Comparison of ENCODE assay signal across 1 cellular context in genomic region chr16:50469744-50470301, GRCh38.
TF ChIP-seq lines count a peak whose summit lies in the region.

No MANE protein-coding gene starts in this region.

TF ChIP-seq in HepG2, 621 proteins besides CTCF, POLR2A, EP300 and RAD21 (continued from another document):
- TF ChIP-seq STAT6 (CRISPR knock-in tag; IDR thresholded peaks at IDR 0.05; ENCODE audit: borderline replicate concordance) (no peak), PCBP1 (IDR thresholded peaks at IDR 0.05; ENCODE audit: borderline replicate concordance, low read depth, low read length) (0 out of 2 replicates have a peak, but pooled peaks have one; percentile 36), REXO4 (CRISPR knock-in tag; IDR thresholded peaks at IDR 0.05; ENCODE audit: borderline replicate concordance) (no peak)
